ENCODE assay signal across 8 cellular contexts in genomic region chr6:7107578-7108195, GRCh38. TPM values are rescaled to one million over a fixed set of nuclear protein-coding genes. Genes with fewer than 3 reads are reported as not detected.
DNase-seq lines count a peak whose midpoint lies in the region; ATAC-seq and TF ChIP-seq lines count a peak whose summit lies in the region.

TSS of gene RREB1 (plus strand) at chr6:7107961. CDS start at chr6:7181912, 73,951 bp downstream.

- peak within 1 kb of the TSS; percentile 99 for H3K4me3 ChIP-seq in lower lobe of right lung

- H3K36me3 ChIP-seq in lower lobe of right lung: no peaks in the 10 kb centered on the region

- DNase-seq in NCI-H345 (lab: John Stamatoyannopoulos, UW) (peak; percentile 15), NCI-H345 treated with DMSO at 0.1 percent for 48 hours (lab: John Stamatoyannopoulos, UW; ENCODE audit: unreplicated experiment) (no peak), NCI-H226 (peak; percentile 20), ecto neural progenitor cell (ENCODE audit: low spot score) (peak; percentile 76), lower lobe of right lung (peak; percentile 68)
- peak; percentile 39 to 52 for DNase-seq in activated CD4-positive, alpha-beta T cell treated with anti-CD3 and anti-CD28 coated beads, Interleukin-2, amount 50 U/mL, for 4 hours
- peak; percentile 49 to 53 for DNase-seq in stimulated activated CD8-positive, alpha-beta memory T cell treated with anti-CD3 and anti-CD28 coated beads, Interleukin-15, amount 100 ng/mL, for 48 hours (ENCODE audit: low read depth in 2 of 2)

- H3K4me1 ChIP-seq in lower lobe of right lung: peaks cover 30% of the 10 kb centered on the region

- H3K9me3 ChIP-seq in lower lobe of right lung: no peaks in the 10 kb centered on the region

- intact Hi-C loops in lower lobe of right lung (cut with DNase I): no loop called here

- H3K27ac ChIP-seq in lower lobe of right lung: peak within 1 kb of the TSS; percentile 95

- no peak for TF ChIP-seq CTCF in lower lobe of right lung (IDR thresholded peaks at IDR 0.05)

- H3K27me3 ChIP-seq in lower lobe of right lung (ENCODE audit: low read depth): no peaks in the 10 kb centered on the region

- ATAC-seq in HG02943 (IDR thresholded peaks at IDR 0.05; ENCODE audit: low read depth, unreplicated experiment): peak; percentile 55
- peak; percentile 81 to 84 for ATAC-seq in lower lobe of right lung

RNA-seq across cellular contexts. Expression of gene RREB1, which starts in this region (rescaled TPM):
- 62.8 TPM for total RNA-seq in lower lobe of right lung
